ENCODE assay signal across 39 cellular contexts in genomic region chr1:156929596-156930238, GRCh38. TPM values are rescaled to one million over a fixed set of nuclear protein-coding genes. Genes with fewer than 3 reads are reported as not detected.
"Had no signal": no experiment of that assay in that cellular context is flagged by ENCODE, and none has a peak within 500 bp of the region (broad histone marks: within the 10 kb centered on the region; RNA-seq: fewer than 3 reads in every experiment).

No MANE protein-coding gene starts in this region.

- H2AFZ ChIP-seq: PC-9 had no signal

- H3K36me3 Mint-ChIP-seq: activated naive CD4-positive, alpha-beta T cell treated with anti-CD3 and anti-CD28 coated beads, Interleukin-2, amount 50 U/mL, for 72 hours had no signal

- H3K9me3 ChIP-seq: adrenal gland, body of pancreas, breast epithelium had no signal

- H3K4me1 ChIP-seq: breast epithelium had no signal

- H3K4me3 Mint-ChIP-seq: activated CD8-positive, alpha-beta T cell treated with anti-CD3 and anti-CD28 coated beads, Interleukin-2, amount 10 ng/mL, durations not matched to agents 7 days and 5 days; activated naive CD4-positive, alpha-beta T cell treated with anti-CD3 and anti-CD28 coated beads for 36 hours; activated T-cell treated with anti-CD3 and anti-CD28 coated beads, Interleukin-2, amount 50 U/mL, for 4 hours; activated T-helper 1 cell treated with anti-CD3 and anti-CD28 coated beads, Interleukin-12 subunit alpha, Interleukin-12 subunit beta, Interleukin-2, Interleukin-4 antibody, amounts not matched to agents 30 ng/mL and 10 ng/mL and 1 ng/mL, durations not matched to agents 14 hours and 24 hours and 36 hours had no signal

- H3K9me3 Mint-ChIP-seq: activated naive CD4-positive, alpha-beta T cell treated with anti-CD3 and anti-CD28 coated beads for 36 hours; activated naive CD4-positive, alpha-beta T cell treated with anti-CD3 and anti-CD28 coated beads, Interleukin-2, amount 50 U/mL, for 72 hours; activated T-cell treated with anti-CD3 and anti-CD28 coated beads, Interleukin-2, amount 50 U/mL, for 4 hours; activated T-helper 1 cell treated with anti-CD3 and anti-CD28 coated beads, Interleukin-12 subunit alpha, Interleukin-12 subunit beta, Interleukin-2, Interleukin-4 antibody, amounts not matched to agents 30 ng/mL and 10 ng/mL and 1 ng/mL, durations not matched to agents 14 hours and 24 hours and 36 hours had no signal

- ATAC-seq: activated CD8-positive, alpha-beta T cell treated with anti-CD3 and anti-CD28 coated beads, Interleukin-2, amount 10 ng/mL, durations not matched to agents 7 days and 5 days; activated naive CD4-positive, alpha-beta T cell treated with anti-CD3 and anti-CD28 coated beads, Interleukin-2, amount 50 U/mL, for 72 hours; activated T-cell treated with anti-CD3 and anti-CD28 coated beads, Interleukin-2, amount 50 U/mL, for 4 hours; body of pancreas; Right ventricle myocardium inferior had no signal

- H3K27ac Mint-ChIP-seq: activated CD8-positive, alpha-beta T cell treated with anti-CD3 and anti-CD28 coated beads, Interleukin-2, amount 10 ng/mL, durations not matched to agents 7 days and 5 days; activated naive CD4-positive, alpha-beta T cell treated with anti-CD3 and anti-CD28 coated beads for 36 hours; activated naive CD4-positive, alpha-beta T cell treated with anti-CD3 and anti-CD28 coated beads, Interleukin-2, amount 50 U/mL, for 72 hours; activated T-helper 1 cell treated with anti-CD3 and anti-CD28 coated beads, Interleukin-12 subunit alpha, Interleukin-12 subunit beta, Interleukin-2, Interleukin-4 antibody, amounts not matched to agents 30 ng/mL and 10 ng/mL and 1 ng/mL, durations not matched to agents 14 hours and 24 hours and 36 hours had no signal

- DNase-seq: activated CD4-positive, alpha-beta T cell treated with anti-CD3 and anti-CD28 coated beads for 1 hour; activated CD4-positive, alpha-beta T cell treated with anti-CD3 and anti-CD28 coated beads for 48 hours; activated CD4-positive, alpha-beta T cell treated with anti-CD3 and anti-CD28 coated beads, Interleukin-2, amount 50 U/mL, for 4 hours; activated CD4-positive, CD25-positive, alpha-beta regulatory T cell; activated CD8-positive, alpha-beta T cell treated with anti-CD3 and anti-CD28 coated beads, Interleukin-2, amount 10 ng/mL, durations not matched to agents 7 days and 5 days; activated gamma-delta T cell treated with Interleukin-2 at 50 U/mL for 16 hours; activated naive CD4-positive, alpha-beta T cell treated with anti-CD3 and anti-CD28 coated beads for 36 hours; activated T-cell treated with anti-CD3 and anti-CD28 coated beads for 4 hours; activated T-cell treated with anti-CD3 and anti-CD28 coated beads, Interleukin-2, amount 50 U/mL, for 4 hours; body of pancreas; cerebellar nuclear complex; Karpas-422; KBM-7; NCI-H1105; NCI-H1417 treated with DMSO at 0.1 percent for 48 hours; NCI-H187 treated with DMSO at 0.1 percent for 48 hours; NCI-H2081; NCI-H226; NCI-H446 treated with DMSO at 0.1 percent for 48 hours; NCI-H524; NCI-H69; NK-92 treated with Interleukin-12 subunit alpha and Interleukin-12 subunit beta, amount 100 ng/mL, for 24 hours; PC-9; SIG-M5; SW 1271; T-helper 1 cell; T-helper 2 cell; T-helper 9 cell; WERI-Rb-1 had no signal

- H3K36me3 ChIP-seq: adrenal gland, breast epithelium had no signal

- H3K4me2 ChIP-seq: PC-9 had no signal

- H3K27ac ChIP-seq: adrenal gland, body of pancreas, breast epithelium, PC-9, RWPE1, WERI-Rb-1 had no signal

- H3K4me3 ChIP-seq: adrenal gland, body of pancreas, breast epithelium, PC-9 had no signal

RNA-seq across cellular contexts. Expression of gene LRRC71, which starts 9.3 kb away (rescaled TPM):
- total RNA-seq: activated CD8-positive, alpha-beta T cell treated with anti-CD3 and anti-CD28 coated beads, Interleukin-2, amount 10 ng/mL, durations not matched to agents 7 days and 5 days; activated naive CD4-positive, alpha-beta T cell treated with anti-CD3 and anti-CD28 coated beads for 36 hours; activated naive CD4-positive, alpha-beta T cell treated with anti-CD3 and anti-CD28 coated beads, Interleukin-2, amount 50 U/mL, for 72 hours; activated T-cell treated with anti-CD3 and anti-CD28 coated beads, Interleukin-2, amount 50 U/mL, for 4 hours; activated T-helper 1 cell treated with anti-CD3 and anti-CD28 coated beads, Interleukin-12 subunit alpha, Interleukin-12 subunit beta, Interleukin-2, Interleukin-4 antibody, amounts not matched to agents 30 ng/mL and 10 ng/mL and 1 ng/mL, durations not matched to agents 14 hours and 24 hours and 36 hours; body of pancreas; breast epithelium; cardiac septum; MCF 10A; OCI-LY7; PC-9; Right ventricle myocardium inferior; SK-MEL-5 had no signal

RNA-seq across cellular contexts. Expression of gene PEAR1, which starts 36.2 kb away (rescaled TPM):
- total RNA-seq: activated naive CD4-positive, alpha-beta T cell treated with anti-CD3 and anti-CD28 coated beads for 36 hours; OCI-LY7; SK-MEL-5 had no signal
